ENCODE assay signal across 11 cellular contexts in the genomic region with DNA sequence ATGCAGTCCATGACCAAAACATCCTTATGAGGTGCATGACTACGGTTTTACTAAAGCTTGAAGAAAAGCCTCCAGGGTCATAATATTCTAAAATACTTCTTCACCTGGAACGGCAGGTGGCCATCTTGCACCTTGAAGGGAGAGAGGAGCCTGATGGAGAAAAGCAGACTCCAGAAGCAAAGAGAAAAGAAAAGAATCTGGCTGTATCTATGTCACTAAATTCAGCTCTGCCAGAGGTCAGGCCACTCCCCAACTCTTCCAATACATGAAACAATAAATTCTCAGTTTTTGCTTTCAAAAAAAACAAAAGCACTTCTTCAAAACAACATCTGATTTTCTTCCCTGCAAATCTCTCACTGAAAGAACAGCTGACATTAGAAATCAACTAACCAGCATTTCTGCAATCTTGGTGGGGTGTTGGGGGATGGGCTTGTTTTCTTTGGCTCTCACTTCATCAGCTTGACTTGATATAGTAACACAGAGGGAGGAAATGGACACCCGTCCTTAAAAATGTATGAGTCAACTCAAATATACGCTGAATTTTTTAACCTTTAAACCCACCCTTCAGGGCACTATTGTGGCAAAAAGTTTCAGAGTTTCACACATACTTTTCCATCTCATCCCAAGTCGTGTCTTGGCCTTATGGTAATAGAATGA. TPM values are rescaled to one million over a fixed set of nuclear protein-coding genes. Genes with fewer than 3 reads are reported as not detected.
DNase-seq lines count a peak whose midpoint lies in the region; ATAC-seq, FAIRE-seq and TF ChIP-seq lines count a peak whose summit lies in the region.
"Had no signal": no experiment of that assay in that cellular context is flagged by ENCODE, and none has a peak within 500 bp of the region (broad histone marks: within the 10 kb centered on the region; RNA-seq: fewer than 3 reads in every experiment).

No MANE protein-coding gene starts in this region.

- TF ChIP-seq POLR2A in thyroid gland (IDR thresholded peaks at IDR 0.05) (no peak), GM12892 (IDR thresholded peaks at IDR 0.05; ENCODE audit: low read depth, low read length) (no peak)

- 32 to 40% methylated on average over 5 of the region's 5 CpGs for WGBS in thyroid gland, 2 donors

- H3K4me1 ChIP-seq in thyroid gland, result peaks cover 5 to 19% of the 10 kb centered on the region in 2 donors

- DNase-seq in DMS53 (lab: John Stamatoyannopoulos, UW) (peak; percentile 41), DMS53 treated with DMSO at 0.1 percent for 48 hours (lab: John Stamatoyannopoulos, UW; ENCODE audit: unreplicated experiment) (no peak), amniotic stem cell (lab: John Stamatoyannopoulos, UW) (peak; percentile 18), immature natural killer cell (no peak), thyroid gland (peak; percentile 42 to 60), GM12892 (ENCODE audit: insufficient read length) (no peak)
- no peak for DNase-seq in activated T-cell treated with anti-CD3 and anti-CD28 coated beads, Interleukin-2, amount 50 U/mL, for 1 hour
- DNase-seq: esophagus squamous epithelium, NCI-H526 had no signal

- H3K27me3 Mint-ChIP-seq in immature natural killer cell (ENCODE audit: low read depth in 3 of 3), result peaks cover 0 to 3% (median 0%) of the 10 kb centered on the region in 3 donors

- peak overlapping the region in 4 of 5 donors; percentile 9 to 59 (median 36) for H3K4me3 Mint-ChIP-seq in immature natural killer cell

- no peak for ATAC-seq in HG03342 (IDR thresholded peaks at IDR 0.05; ENCODE audit: unreplicated experiment)

- H3K27me3 ChIP-seq in thyroid gland, result no peaks in the 10 kb centered on the region
- H3K27me3 ChIP-seq: esophagus squamous epithelium had no signal

- intact Hi-C loops in thyroid gland (cut with DNase I), result no loop called here

- no peak overlapping the region for H3K4me3 ChIP-seq in thyroid gland (replicated peaks in 1 of 3)
- H3K4me3 ChIP-seq: esophagus squamous epithelium had no signal

- no peak for TF ChIP-seq CTCF in thyroid gland (IDR thresholded peaks at IDR 0.05)

- H3K9me3 Mint-ChIP-seq in immature natural killer cell, result no peaks in the 10 kb centered on the region

- no peaks in the 10 kb centered on the region for H3K9me3 ChIP-seq in thyroid gland
- H3K9me3 ChIP-seq: esophagus squamous epithelium had no signal

- no peak for FAIRE-seq in GM12892 (lab: Jason Lieb, UNC)

- H3K36me3 Mint-ChIP-seq in immature natural killer cell, result peaks cover 0 to 21% (median 14%) of the 10 kb centered on the region in 3 donors

- peak overlapping the region in 2 of 3 donors; percentile 4 to 34 for H3K27ac ChIP-seq in thyroid gland
- H3K27ac ChIP-seq: 22Rv1, esophagus squamous epithelium had no signal

- H3K36me3 ChIP-seq in thyroid gland, result no peaks in the 10 kb centered on the region

- peak overlapping the region in 5 of 6 donors; percentile 12 to 21 (median 13) for H3K27ac Mint-ChIP-seq in immature natural killer cell

- peaks cover 15 to 28% of the 10 kb centered on the region in 2 donors for H3K4me1 Mint-ChIP-seq in immature natural killer cell

RNA-seq across cellular contexts. Expression of a gene that starts 21.6 kb away (rescaled TPM):
- polyA plus RNA-seq in immature natural killer cell, result 10 to 100 TPM; 24.9 to 41.1 (median 28.4) TPM
- total RNA-seq in thyroid gland, result 10 to 100 TPM; 73.7 to 99.9 (median 84.4) TPM
- polyA plus RNA-seq in GM12892 (2012; ENCODE audit: missing spikeins), result 27.9 TPM

Comparison
In these comparisons a context has a peak if more than half of its experiments do, and no peak if none do; other contexts are left out.
1. DNase-seq: peak in DMS53 (single experiment), amniotic stem cell (single experiment) and thyroid gland (2 of 2); none in DMS53 treated with DMSO at 0.1 percent for 48 hours (single experiment), immature natural killer cell (0 of 3), GM12892 (single experiment) and activated T-cell treated with anti-CD3 and anti-CD28 coated beads, Interleukin-2, amount 50 U/mL, for 1 hour (single experiment).